Comparison of ENCODE assay signal across 2 cellular contexts in genomic region chr3:115100806-115101205, GRCh38.
TF ChIP-seq lines count a peak whose summit lies in the region.

No MANE protein-coding gene starts in this region.

TF ChIP-seq in liver, 16 proteins besides CTCF, POLR2A, EP300 and RAD21 (continued from another document):
- no peak for TF ChIP-seq ATF3 (IDR thresholded peaks at IDR 0.05)
- no peak for TF ChIP-seq RXRA (IDR thresholded peaks at IDR 0.05)
- TF ChIP-seq YY1 (IDR thresholded peaks at IDR 0.05) = no peak
- no peak for TF ChIP-seq SP1 (IDR thresholded peaks at IDR 0.05)
- TF ChIP-seq FOXA1 (IDR thresholded peaks at IDR 0.05) = no peak
- no peak for TF ChIP-seq HNF4G (IDR thresholded peaks at IDR 0.05)
- no peak for TF ChIP-seq EGR1 (IDR thresholded peaks at IDR 0.05; ENCODE audit: low read depth in 2 of 2)
- TF ChIP-seq, protein P1, sequence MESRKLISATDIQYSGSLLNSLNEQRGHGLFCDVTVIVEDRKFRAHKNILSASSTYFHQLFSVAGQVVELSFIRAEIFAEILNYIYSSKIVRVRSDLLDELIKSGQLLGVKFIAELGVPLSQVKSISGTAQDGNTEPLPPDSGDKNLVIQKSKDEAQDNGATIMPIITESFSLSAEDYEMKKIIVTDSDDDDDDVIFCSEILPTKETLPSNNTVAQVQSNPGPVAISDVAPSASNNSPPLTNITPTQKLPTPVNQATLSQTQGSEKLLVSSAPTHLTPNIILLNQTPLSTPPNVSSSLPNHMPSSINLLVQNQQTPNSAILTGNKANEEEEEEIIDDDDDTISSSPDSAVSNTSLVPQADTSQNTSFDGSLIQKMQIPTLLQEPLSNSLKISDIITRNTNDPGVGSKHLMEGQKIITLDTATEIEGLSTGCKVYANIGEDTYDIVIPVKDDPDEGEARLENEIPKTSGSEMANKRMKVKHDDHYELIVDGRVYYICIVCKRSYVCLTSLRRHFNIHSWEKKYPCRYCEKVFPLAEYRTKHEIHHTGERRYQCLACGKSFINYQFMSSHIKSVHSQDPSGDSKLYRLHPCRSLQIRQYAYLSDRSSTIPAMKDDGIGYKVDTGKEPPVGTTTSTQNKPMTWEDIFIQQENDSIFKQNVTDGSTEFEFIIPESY (IDR thresholded peaks at IDR 0.05) = no peak
- TF ChIP-seq HNF4A (conservative IDR thresholded peaks at IDR 0.05) = no peak
- TF ChIP-seq JUND (IDR thresholded peaks at IDR 0.05) = no peak
- TF ChIP-seq GABPA (IDR thresholded peaks at IDR 0.05 in 1 of 2, conservative IDR thresholded peaks at IDR 0.05 in 1 of 2) = no peak

TF ChIP-seq in HepG2, 621 proteins besides CTCF, POLR2A, EP300 and RAD21 (continued from another document):
- TF ChIP-seq, protein P2, sequence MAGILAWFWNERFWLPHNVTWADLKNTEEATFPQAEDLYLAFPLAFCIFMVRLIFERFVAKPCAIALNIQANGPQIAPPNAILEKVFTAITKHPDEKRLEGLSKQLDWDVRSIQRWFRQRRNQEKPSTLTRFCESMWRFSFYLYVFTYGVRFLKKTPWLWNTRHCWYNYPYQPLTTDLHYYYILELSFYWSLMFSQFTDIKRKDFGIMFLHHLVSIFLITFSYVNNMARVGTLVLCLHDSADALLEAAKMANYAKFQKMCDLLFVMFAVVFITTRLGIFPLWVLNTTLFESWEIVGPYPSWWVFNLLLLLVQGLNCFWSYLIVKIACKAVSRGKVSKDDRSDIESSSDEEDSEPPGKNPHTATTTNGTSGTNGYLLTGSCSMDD (CRISPR knock-in tag; IDR thresholded peaks at IDR 0.05) = no peak
- no peak for TF ChIP-seq ZFP62 (CRISPR knock-in tag; IDR thresholded peaks at IDR 0.05)
- no peak for TF ChIP-seq KAT8 (CRISPR knock-in tag; IDR thresholded peaks at IDR 0.05)
- TF ChIP-seq CEBPG (CRISPR knock-in tag; IDR thresholded peaks at IDR 0.05) = no peak
- TF ChIP-seq CREB3 (CRISPR knock-in tag; IDR thresholded peaks at IDR 0.05) = no peak
- no peak for TF ChIP-seq IKZF1 (IDR thresholded peaks at IDR 0.05)
- TF ChIP-seq ARHGAP35 (CRISPR knock-in tag; IDR thresholded peaks at IDR 0.05; ENCODE audit: borderline replicate concordance) = no peak
- TF ChIP-seq RNF2 (conservative IDR thresholded peaks at IDR 0.05; ENCODE audit: low read depth) = no peak
- TF ChIP-seq MYNN (CRISPR knock-in tag; IDR thresholded peaks at IDR 0.05; ENCODE audit: low read depth) = no peak
- no peak for TF ChIP-seq ZNF670 (CRISPR knock-in tag; IDR thresholded peaks at IDR 0.05; ENCODE audit: borderline replicate concordance)
- TF ChIP-seq ZNF101 (CRISPR knock-in tag; IDR thresholded peaks at IDR 0.05; ENCODE audit: borderline replicate concordance, low read depth) = no peak
- no peak for TF ChIP-seq NR2F2 (IDR thresholded peaks at IDR 0.05; ENCODE audit: borderline replicate concordance, low read depth)
- TF ChIP-seq THAP7 (CRISPR knock-in tag; IDR thresholded peaks at IDR 0.05) = no peak
- TF ChIP-seq, protein P3, sequence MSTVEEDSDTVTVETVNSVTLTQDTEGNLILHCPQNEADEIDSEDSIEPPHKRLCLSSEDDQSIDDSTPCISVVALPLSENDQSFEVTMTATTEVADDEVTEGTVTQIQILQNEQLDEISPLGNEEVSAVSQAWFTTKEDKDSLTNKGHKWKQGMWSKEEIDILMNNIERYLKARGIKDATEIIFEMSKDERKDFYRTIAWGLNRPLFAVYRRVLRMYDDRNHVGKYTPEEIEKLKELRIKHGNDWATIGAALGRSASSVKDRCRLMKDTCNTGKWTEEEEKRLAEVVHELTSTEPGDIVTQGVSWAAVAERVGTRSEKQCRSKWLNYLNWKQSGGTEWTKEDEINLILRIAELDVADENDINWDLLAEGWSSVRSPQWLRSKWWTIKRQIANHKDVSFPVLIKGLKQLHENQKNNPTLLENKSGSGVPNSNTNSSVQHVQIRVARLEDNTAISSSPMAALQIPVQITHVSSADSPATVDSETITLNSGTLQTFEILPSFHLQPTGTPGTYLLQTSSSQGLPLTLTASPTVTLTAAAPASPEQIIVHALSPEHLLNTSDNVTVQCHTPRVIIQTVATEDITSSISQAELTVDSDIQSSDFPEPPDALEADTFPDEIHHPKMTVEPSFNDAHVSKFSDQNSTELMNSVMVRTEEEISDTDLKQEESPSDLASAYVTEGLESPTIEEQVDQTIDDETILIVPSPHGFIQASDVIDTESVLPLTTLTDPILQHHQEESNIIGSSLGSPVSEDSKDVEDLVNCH (CRISPR knock-in tag; IDR thresholded peaks at IDR 0.05) = no peak
- no peak for TF ChIP-seq ZNF609 (CRISPR knock-in tag; IDR thresholded peaks at IDR 0.05; ENCODE audit: borderline replicate concordance)
- no peak for TF ChIP-seq ZNF224 (CRISPR knock-in tag; IDR thresholded peaks at IDR 0.05)
- TF ChIP-seq, protein P4, sequence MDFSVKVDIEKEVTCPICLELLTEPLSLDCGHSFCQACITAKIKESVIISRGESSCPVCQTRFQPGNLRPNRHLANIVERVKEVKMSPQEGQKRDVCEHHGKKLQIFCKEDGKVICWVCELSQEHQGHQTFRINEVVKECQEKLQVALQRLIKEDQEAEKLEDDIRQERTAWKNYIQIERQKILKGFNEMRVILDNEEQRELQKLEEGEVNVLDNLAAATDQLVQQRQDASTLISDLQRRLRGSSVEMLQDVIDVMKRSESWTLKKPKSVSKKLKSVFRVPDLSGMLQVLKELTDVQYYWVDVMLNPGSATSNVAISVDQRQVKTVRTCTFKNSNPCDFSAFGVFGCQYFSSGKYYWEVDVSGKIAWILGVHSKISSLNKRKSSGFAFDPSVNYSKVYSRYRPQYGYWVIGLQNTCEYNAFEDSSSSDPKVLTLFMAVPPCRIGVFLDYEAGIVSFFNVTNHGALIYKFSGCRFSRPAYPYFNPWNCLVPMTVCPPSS (IDR thresholded peaks at IDR 0.05) = no peak
- TF ChIP-seq, protein P5, sequence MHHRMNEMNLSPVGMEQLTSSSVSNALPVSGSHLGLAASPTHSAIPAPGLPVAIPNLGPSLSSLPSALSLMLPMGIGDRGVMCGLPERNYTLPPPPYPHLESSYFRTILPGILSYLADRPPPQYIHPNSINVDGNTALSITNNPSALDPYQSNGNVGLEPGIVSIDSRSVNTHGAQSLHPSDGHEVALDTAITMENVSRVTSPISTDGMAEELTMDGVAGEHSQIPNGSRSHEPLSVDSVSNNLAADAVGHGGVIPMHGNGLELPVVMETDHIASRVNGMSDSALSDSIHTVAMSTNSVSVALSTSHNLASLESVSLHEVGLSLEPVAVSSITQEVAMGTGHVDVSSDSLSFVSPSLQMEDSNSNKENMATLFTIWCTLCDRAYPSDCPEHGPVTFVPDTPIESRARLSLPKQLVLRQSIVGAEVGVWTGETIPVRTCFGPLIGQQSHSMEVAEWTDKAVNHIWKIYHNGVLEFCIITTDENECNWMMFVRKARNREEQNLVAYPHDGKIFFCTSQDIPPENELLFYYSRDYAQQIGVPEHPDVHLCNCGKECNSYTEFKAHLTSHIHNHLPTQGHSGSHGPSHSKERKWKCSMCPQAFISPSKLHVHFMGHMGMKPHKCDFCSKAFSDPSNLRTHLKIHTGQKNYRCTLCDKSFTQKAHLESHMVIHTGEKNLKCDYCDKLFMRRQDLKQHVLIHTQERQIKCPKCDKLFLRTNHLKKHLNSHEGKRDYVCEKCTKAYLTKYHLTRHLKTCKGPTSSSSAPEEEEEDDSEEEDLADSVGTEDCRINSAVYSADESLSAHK (CRISPR knock-in tag; IDR thresholded peaks at IDR 0.05; ENCODE audit: borderline replicate concordance) = no peak
